24 cellular contexts compared by ENCODE assay signal in genomic region chr14:70954068-70954467, GRCh38.
"Had no signal": no experiment of that assay in that cellular context is flagged by ENCODE, and none has a peak within 500 bp of the region (broad histone marks: within the 10 kb centered on the region; RNA-seq: fewer than 3 reads in every experiment).

No MANE protein-coding gene starts in this region.

- H3K36me3 ChIP-seq: thyroid gland, vagina had no signal

- H3K27me3 ChIP-seq: esophagus muscularis mucosa, foreskin keratinocyte, heart left ventricle, left lung, stomach, thyroid gland, upper lobe of left lung, vagina had no signal

- H3K4me1 ChIP-seq: foreskin keratinocyte had no signal

- H3K4me3 Mint-ChIP-seq: activated CD4-positive, alpha-beta memory T cell treated with anti-CD3 and anti-CD28 coated beads for 36 hours; central memory CD8-positive, alpha-beta T cell; dendritic cell treated with granulocyte-macrophage colony-stimulating factor and Interleukin-4, amounts not matched to agents 40 ng/mL and 50 ng/mL, for 4 days; immature natural killer cell; natural killer cell; stimulated activated naive B cell treated with anti-CD40 and anti-IgM and Interleukin-4, amounts not matched to agents 10 μg/mL and 1 μg/mL and 100 μg/mL, for 72 hours had no signal

- H3K27ac Mint-ChIP-seq: activated CD4-positive, alpha-beta memory T cell treated with anti-CD3 and anti-CD28 coated beads for 36 hours; dendritic cell treated with granulocyte-macrophage colony-stimulating factor and Interleukin-4, amounts not matched to agents 40 ng/mL and 50 ng/mL, for 4 days; stimulated activated naive B cell treated with anti-CD40 and anti-IgM and Interleukin-4, amounts not matched to agents 10 μg/mL and 1 μg/mL and 100 μg/mL, for 72 hours had no signal

- DNase-seq: activated CD4-positive, alpha-beta memory T cell treated with anti-CD3 and anti-CD28 coated beads for 36 hours; activated CD4-positive, alpha-beta T cell treated with anti-CD3 and anti-CD28 coated beads for 48 hours; activated effector memory CD4-positive, alpha-beta T cell treated with Interleukin-2 at 50 U/mL for 16 hours; activated naive CD4-positive, alpha-beta T cell treated with Interleukin-2 at 50 U/mL for 16 hours; activated T-cell treated with anti-CD3 and anti-CD28 coated beads, Interleukin-2, amount 50 U/mL, for 48 hours; amygdala; effector CD4-positive, alpha-beta T cell; foreskin keratinocyte; heart left ventricle; hypothalamus; immature natural killer cell; left lung; natural killer cell; right cardiac atrium; stimulated activated CD4-positive, alpha-beta T cell treated with anti-CD3 and anti-CD28 coated beads, Interleukin-15, amount 100 ng/mL, for 24 hours; stimulated activated CD4-positive, alpha-beta T cell treated with anti-CD3 and anti-CD28 coated beads, Interleukin-2, amount 100 ng/mL, for 24 hours; stimulated activated naive B cell treated with anti-CD40 and anti-IgM and Interleukin-4, amounts not matched to agents 10 μg/mL and 1 μg/mL and 100 μg/mL, for 72 hours; stomach; thyroid gland; upper lobe of left lung had no signal

- H3K36me3 Mint-ChIP-seq: natural killer cell had no signal

- ATAC-seq: foreskin keratinocyte; left lung; natural killer cell; right cardiac atrium; stimulated activated naive B cell treated with anti-CD40 and anti-IgM and Interleukin-4, amounts not matched to agents 10 μg/mL and 1 μg/mL and 100 μg/mL, for 72 hours had no signal

- H3K4me3 ChIP-seq: esophagus muscularis mucosa, heart left ventricle, left lung, stomach, thyroid gland, upper lobe of left lung, vagina had no signal

- H3K9me3 ChIP-seq: esophagus muscularis mucosa, heart left ventricle, left lung, stomach, thyroid gland, upper lobe of left lung, vagina had no signal

- H3K9me3 Mint-ChIP-seq: activated CD4-positive, alpha-beta memory T cell treated with anti-CD3 and anti-CD28 coated beads for 36 hours; central memory CD8-positive, alpha-beta T cell; dendritic cell treated with granulocyte-macrophage colony-stimulating factor and Interleukin-4, amounts not matched to agents 40 ng/mL and 50 ng/mL, for 4 days; immature natural killer cell; natural killer cell; stimulated activated naive B cell treated with anti-CD40 and anti-IgM and Interleukin-4, amounts not matched to agents 10 μg/mL and 1 μg/mL and 100 μg/mL, for 72 hours had no signal

- H3K27ac ChIP-seq: esophagus muscularis mucosa, foreskin keratinocyte, left lung, stomach, thyroid gland, upper lobe of left lung, vagina had no signal

- H3K27me3 Mint-ChIP-seq: activated CD4-positive, alpha-beta memory T cell treated with anti-CD3 and anti-CD28 coated beads for 36 hours; central memory CD8-positive, alpha-beta T cell; dendritic cell treated with granulocyte-macrophage colony-stimulating factor and Interleukin-4, amounts not matched to agents 40 ng/mL and 50 ng/mL, for 4 days; stimulated activated naive B cell treated with anti-CD40 and anti-IgM and Interleukin-4, amounts not matched to agents 10 μg/mL and 1 μg/mL and 100 μg/mL, for 72 hours had no signal
